ENCODE assay signal across 1 cellular context in the genomic region with DNA sequence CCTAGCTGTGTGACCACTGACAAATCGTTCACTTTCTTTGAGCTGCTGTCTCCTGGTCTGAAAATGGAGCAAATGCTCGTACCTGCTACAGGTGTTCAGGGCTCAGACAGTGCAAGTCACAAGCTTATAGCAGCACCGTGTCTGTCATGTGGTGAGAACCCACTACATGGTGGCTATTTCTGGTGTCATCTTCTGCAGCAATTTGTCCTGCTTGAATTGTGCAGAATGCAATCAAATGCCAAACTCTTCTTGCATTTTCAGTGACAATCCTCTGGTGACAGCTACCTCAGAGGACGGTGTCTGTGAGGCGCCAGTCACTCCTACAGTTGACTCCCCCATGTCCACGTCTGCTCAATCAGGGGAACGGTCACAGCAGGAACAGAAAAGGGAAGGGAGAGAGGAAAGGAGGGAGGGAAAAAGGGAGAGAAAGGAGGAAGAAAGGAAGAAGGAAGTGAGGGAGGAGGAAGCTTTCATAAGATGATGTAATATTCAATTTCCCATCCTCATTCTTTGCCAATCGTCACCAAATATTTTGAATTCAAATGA.
A peak's percentile ranks its signal among the peaks of the same experiment; 100 is the strongest.
TF ChIP-seq lines count a peak whose summit lies in the region.

No MANE protein-coding gene starts in this region.

TF ChIP-seq in K562, 482 proteins besides CTCF, POLR2A, EP300 and RAD21 (continued from another document):
- TF ChIP-seq, protein P1, sequence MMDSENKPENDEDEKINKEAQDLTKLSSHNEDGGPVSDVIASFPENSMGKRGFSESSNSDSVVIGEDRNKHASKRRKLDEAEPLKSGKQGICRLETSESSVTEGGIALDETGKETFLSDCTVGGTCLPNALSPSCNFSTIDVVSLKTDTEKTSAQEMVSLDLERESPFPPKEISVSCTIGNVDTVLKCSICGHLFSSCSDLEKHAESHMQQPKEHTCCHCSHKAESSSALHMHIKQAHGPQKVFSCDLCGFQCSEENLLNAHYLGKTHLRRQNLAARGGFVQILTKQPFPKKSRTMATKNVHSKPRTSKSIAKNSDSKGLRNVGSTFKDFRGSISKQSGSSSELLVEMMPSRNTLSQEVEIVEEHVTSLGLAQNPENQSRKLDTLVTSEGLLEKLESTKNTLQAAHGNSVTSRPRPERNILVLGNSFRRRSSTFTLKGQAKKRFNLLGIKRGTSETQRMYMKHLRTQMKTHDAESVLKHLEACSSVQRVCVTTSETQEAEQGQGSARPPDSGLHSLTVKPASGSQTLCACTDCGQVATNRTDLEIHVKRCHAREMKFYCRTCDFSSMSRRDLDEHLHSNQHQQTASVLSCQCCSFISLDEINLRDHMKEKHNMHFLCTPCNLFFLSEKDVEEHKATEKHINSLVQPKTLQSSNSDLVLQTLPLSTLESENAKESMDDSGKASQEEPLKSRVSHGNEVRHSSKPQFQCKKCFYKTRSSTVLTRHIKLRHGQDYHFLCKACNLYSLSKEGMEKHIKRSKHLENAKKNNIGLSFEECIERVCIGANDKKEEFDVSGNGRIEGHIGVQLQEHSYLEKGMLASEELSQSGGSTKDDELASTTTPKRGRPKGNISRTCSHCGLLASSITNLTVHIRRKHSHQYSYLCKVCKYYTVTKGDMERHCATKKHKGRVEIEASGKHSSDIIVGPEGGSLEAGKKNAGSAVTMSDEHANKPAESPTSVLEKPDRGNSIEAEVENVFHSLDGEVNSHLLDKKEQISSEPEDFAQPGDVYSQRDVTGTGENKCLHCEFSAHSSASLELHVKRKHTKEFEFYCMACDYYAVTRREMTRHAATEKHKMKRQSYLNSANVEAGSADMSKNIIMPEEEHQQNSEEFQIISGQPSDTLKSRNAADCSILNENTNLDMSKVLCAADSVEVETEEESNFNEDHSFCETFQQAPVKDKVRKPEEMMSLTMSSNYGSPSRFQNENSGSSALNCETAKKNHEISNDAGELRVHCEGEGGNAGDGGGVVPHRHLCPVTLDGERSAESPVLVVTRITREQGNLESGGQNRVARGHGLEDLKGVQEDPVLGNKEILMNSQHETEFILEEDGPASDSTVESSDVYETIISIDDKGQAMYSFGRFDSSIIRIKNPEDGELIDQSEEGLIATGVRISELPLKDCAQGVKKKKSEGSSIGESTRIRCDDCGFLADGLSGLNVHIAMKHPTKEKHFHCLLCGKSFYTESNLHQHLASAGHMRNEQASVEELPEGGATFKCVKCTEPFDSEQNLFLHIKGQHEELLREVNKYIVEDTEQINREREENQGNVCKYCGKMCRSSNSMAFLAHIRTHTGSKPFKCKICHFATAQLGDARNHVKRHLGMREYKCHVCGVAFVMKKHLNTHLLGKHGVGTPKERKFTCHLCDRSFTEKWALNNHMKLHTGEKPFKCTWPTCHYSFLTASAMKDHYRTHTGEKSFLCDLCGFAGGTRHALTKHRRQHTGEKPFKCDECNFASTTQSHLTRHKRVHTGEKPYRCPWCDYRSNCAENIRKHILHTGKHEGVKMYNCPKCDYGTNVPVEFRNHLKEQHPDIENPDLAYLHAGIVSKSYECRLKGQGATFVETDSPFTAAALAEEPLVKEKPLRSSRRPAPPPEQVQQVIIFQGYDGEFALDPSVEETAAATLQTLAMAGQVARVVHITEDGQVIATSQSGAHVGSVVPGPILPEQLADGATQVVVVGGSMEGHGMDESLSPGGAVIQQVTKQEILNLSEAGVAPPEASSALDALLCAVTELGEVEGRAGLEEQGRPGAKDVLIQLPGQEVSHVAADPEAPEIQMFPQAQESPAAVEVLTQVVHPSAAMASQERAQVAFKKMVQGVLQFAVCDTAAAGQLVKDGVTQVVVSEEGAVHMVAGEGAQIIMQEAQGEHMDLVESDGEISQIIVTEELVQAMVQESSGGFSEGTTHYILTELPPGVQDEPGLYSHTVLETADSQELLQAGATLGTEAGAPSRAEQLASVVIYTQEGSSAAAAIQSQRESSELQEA (IDR thresholded peaks at IDR 0.05; ENCODE audit: low read depth), result 0 out of 2 replicates have a peak, but pooled peaks have one; percentile 40
- TF ChIP-seq PATZ1 (CRISPR knock-in tag; IDR thresholded peaks at IDR 0.05; ENCODE audit: borderline replicate concordance), result no peak
- TF ChIP-seq ZNF668 (CRISPR knock-in tag; IDR thresholded peaks at IDR 0.05), result no peak
- no peak for TF ChIP-seq IRF1 (CRISPR knock-in tag; IDR thresholded peaks at IDR 0.05; ENCODE audit: borderline replicate concordance)
